17 cellular contexts compared by ENCODE assay signal in the genomic region with DNA sequence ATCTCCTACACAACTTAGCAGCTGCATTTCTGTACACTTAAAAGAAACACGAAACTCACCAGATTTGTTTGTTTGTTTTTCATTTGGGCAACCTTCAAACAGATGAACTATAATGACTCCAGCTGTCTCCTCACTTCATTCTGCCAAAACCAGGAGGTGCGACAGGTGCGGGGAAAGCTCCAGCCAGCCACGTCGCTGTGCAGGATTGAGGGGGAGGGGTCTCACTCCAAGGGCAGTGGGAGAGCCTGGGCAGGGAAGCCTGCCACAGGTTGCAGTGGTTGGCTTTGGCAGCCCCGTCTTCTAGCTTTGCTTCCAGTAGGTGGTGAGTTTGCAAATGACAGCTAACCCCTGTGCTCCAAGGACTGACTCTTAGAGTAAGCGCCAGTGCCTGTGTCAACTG.
DNase-seq lines count a peak whose midpoint lies in the region; ATAC-seq, FAIRE-seq and TF ChIP-seq lines count a peak whose summit lies in the region.
"Had no signal": no experiment of that assay in that cellular context is flagged by ENCODE, and none has a peak within 500 bp of the region (broad histone marks: within the 10 kb centered on the region; RNA-seq: fewer than 3 reads in every experiment).

No MANE protein-coding gene starts in this region.

- no peak for TF ChIP-seq CTCF in right lobe of liver (IDR thresholded peaks at IDR 0.05)

- H3K36me3 Mint-ChIP-seq in activated T-helper 17 cell treated with anti-CD3 and anti-CD28 coated beads, Interleukin-2, amount 50 U/mL, for 72 hours (ENCODE audit: low read depth), result no peaks in the 10 kb centered on the region

- H3K9me3 ChIP-seq in right lobe of liver, result no peaks in the 10 kb centered on the region
- H3K9me3 ChIP-seq: mucosa of descending colon, prostate gland, thoracic aorta had no signal

- ATAC-seq in right lobe of liver (peak; percentile 63 to 83 (median 78)), GM18858 (IDR thresholded peaks at IDR 0.05; ENCODE audit: unreplicated experiment) (no peak), HG02840 (IDR thresholded peaks at IDR 0.05; ENCODE audit: low FRiP score, unreplicated experiment) (no peak)
- no peak for ATAC-seq in activated T-helper 17 cell treated with anti-CD3 and anti-CD28 coated beads, Interleukin-2, amount 50 U/mL, for 72 hours (replicated peaks)
- ATAC-seq: activated CD8-positive, alpha-beta T cell treated with anti-CD3 and anti-CD28 coated beads for 36 hours; mucosa of descending colon had no signal

- no peak overlapping the region for H3K4me3 Mint-ChIP-seq in activated T-helper 17 cell treated with anti-CD3 and anti-CD28 coated beads, Interleukin-2, amount 50 U/mL, for 72 hours
- H3K4me3 Mint-ChIP-seq: activated CD8-positive, alpha-beta T cell treated with anti-CD3 and anti-CD28 coated beads for 36 hours had no signal

- FAIRE-seq in GM19239 (lab: Jason Lieb, UNC), result no peak
- FAIRE-seq: astrocyte, HTR-8/SVneo had no signal

- 2% methylated on average over 6 of the region's 7 CpGs for WGBS in right lobe of liver (ENCODE audit: insufficient coverage, low coverage, low lambda C conversion rate, missing lambda C conversion rate)

- intact Hi-C loops in right lobe of liver (cut with DNase I), result no loop called here

- H3K4me1 ChIP-seq in right lobe of liver, result no peaks in the 10 kb centered on the region
- H3K4me1 ChIP-seq: prostate gland had no signal

- H3K27ac ChIP-seq in right lobe of liver, result no peak overlapping the region
- H3K27ac ChIP-seq: prostate gland, thoracic aorta had no signal

- peaks cover 46% of the 10 kb centered on the region for H3K27me3 Mint-ChIP-seq in activated T-helper 17 cell treated with anti-CD3 and anti-CD28 coated beads, Interleukin-2, amount 50 U/mL, for 72 hours

- no peaks in the 10 kb centered on the region for H3K4me1 Mint-ChIP-seq in activated T-helper 17 cell treated with anti-CD3 and anti-CD28 coated beads, Interleukin-2, amount 50 U/mL, for 72 hours

- H3K9me3 Mint-ChIP-seq in activated T-helper 17 cell treated with anti-CD3 and anti-CD28 coated beads, Interleukin-2, amount 50 U/mL, for 72 hours, result no peaks in the 10 kb centered on the region
- H3K9me3 Mint-ChIP-seq: activated CD8-positive, alpha-beta T cell treated with anti-CD3 and anti-CD28 coated beads for 36 hours had no signal

- no peaks in the 10 kb centered on the region for H3K36me3 ChIP-seq in right lobe of liver
- H3K36me3 ChIP-seq: prostate gland, thoracic aorta had no signal

- TF ChIP-seq POLR2A in right lobe of liver (IDR thresholded peaks at IDR 0.05), result no peak

- peak; percentile 92 for DNase-seq in DMS 273 treated with DMSO at 0.1 percent for 48 hours (lab: John Stamatoyannopoulos, UW)
- DNase-seq in NCI-H2081 treated with DMSO at 0.1 percent for 48 hours (lab: John Stamatoyannopoulos, UW), result peak; percentile 28
- peak; percentile 28 for DNase-seq in SW480 (ENCODE audit: low spot score)
- DNase-seq in right lobe of liver, result no peak
- no peak for DNase-seq in GM19239 (ENCODE audit: insufficient read length, low spot score)
- DNase-seq: activated CD8-positive, alpha-beta T cell treated with anti-CD3 and anti-CD28 coated beads for 36 hours; activated effector memory CD4-positive, alpha-beta T cell treated with Interleukin-2 at 50 U/mL for 16 hours; DMS153; mucosa of descending colon; Right ventricle myocardium superior had no signal

- no peak overlapping the region for H3K27ac Mint-ChIP-seq in activated T-helper 17 cell treated with anti-CD3 and anti-CD28 coated beads, Interleukin-2, amount 50 U/mL, for 72 hours
- H3K27ac Mint-ChIP-seq: activated CD8-positive, alpha-beta T cell treated with anti-CD3 and anti-CD28 coated beads for 36 hours had no signal

- H3K4me3 ChIP-seq in right lobe of liver, result peak overlapping the region in 2 of 3 donors; percentile 14 to 17
- H3K4me3 ChIP-seq: mucosa of descending colon, prostate gland, thoracic aorta had no signal

- no peaks in the 10 kb centered on the region for H3K27me3 ChIP-seq in right lobe of liver

Comparison
In these comparisons a context has a peak if more than half of its experiments do, and no peak if none do; other contexts are left out.
1. DNase-seq: peak in DMS 273 treated with DMSO at 0.1 percent for 48 hours (single experiment), NCI-H2081 treated with DMSO at 0.1 percent for 48 hours (single experiment) and SW480 (single experiment); none in right lobe of liver (0 of 3) and GM19239 (single experiment).
2. ATAC-seq: peak in right lobe of liver (4 of 4); none in activated T-helper 17 cell treated with anti-CD3 and anti-CD28 coated beads, Interleukin-2, amount 50 U/mL, for 72 hours (single experiment), GM18858 (single experiment) and HG02840 (single experiment).